In genomic region chr10:79022565-79023488, GRCh38 we compare ENCODE assay signal across 8 cellular contexts. TPM values are rescaled to one million over a fixed set of nuclear protein-coding genes. Genes with fewer than 3 reads are reported as not detected.
DNase-seq lines count a peak whose midpoint lies in the region; ATAC-seq and FAIRE-seq lines count a peak whose summit lies in the region.
"Had no signal": no experiment of that assay in that cellular context is flagged by ENCODE, and none has a peak within 500 bp of the region (broad histone marks: within the 10 kb centered on the region; RNA-seq: fewer than 3 reads in every experiment).

No MANE protein-coding gene starts in this region.

- H3K27me3 ChIP-seq in iPS DF 6.9 (ENCODE audit: control insufficient read depth, insufficient read depth, low read length) = no peaks in the 10 kb centered on the region

- H3K27ac ChIP-seq in iPS DF 6.9 (ENCODE audit: low read length) = no peak overlapping the region
- H3K27ac ChIP-seq: SK-N-MC had no signal

- CTCF ChIA-PET in T-cell (lab: Charles Lee) = interaction anchor here in 1 of 2 donors (0.6 kb wide), 1 partner anchor 588 kb away, joined by 3 read pairs; no protein-coding TSS in a partner anchor

- ATAC-seq in GM19035 (IDR thresholded peaks at IDR 0.05; ENCODE audit: unreplicated experiment) (peak; percentile 82), HG03196 (IDR thresholded peaks at IDR 0.05; ENCODE audit: unreplicated experiment) (peak; percentile 58), T-cell (replicated peaks in 1 of 4) (no peak)

- H3K27me3 Mint-ChIP-seq in T-cell = no peaks in the 10 kb centered on the region

- H3K4me3 Mint-ChIP-seq in T-cell = peak overlapping the region; percentile 11 to 54 (median 45)

- peaks cover 0 to 3% (median under 1%) of the 10 kb centered on the region in 3 donors for H3K9me3 Mint-ChIP-seq in T-cell

- peaks cover 29 to 42% (median 32%) of the 10 kb centered on the region in 3 donors for H3K4me1 Mint-ChIP-seq in T-cell

- H3K4me1 ChIP-seq in iPS DF 6.9 (ENCODE audit: control insufficient read depth, insufficient read depth, low read length) = no peaks in the 10 kb centered on the region; the same call in 1 of the 2 replicates

- no CpG with 5 or more reads among the region's 25 CpGs for WGBS in iPS DF 6.9 (ENCODE audit: insufficient coverage, insufficient read length)

- peaks cover 4% of the 10 kb centered on the region for H3K36me3 Mint-ChIP-seq in T-cell

- DNase-seq in T-cell (no peak), iPS DF 6.9 (ENCODE audit: low read depth, low spot score) (peak; percentile 29), GM19239 (ENCODE audit: insufficient read length, low spot score) (no peak)
- no peak for DNase-seq in stimulated activated CD4-positive, alpha-beta T cell treated with anti-CD3 and anti-CD28 coated beads, Interleukin-2, amount 100 ng/mL, for 48 hours
- no peak for DNase-seq in activated CD4-positive, alpha-beta T cell treated with anti-CD3 and anti-CD28 coated beads, Interleukin-2, amount 50 U/mL, for 1 hour

- no peaks in the 10 kb centered on the region for H3K36me3 ChIP-seq in iPS DF 6.9 (ENCODE audit: control insufficient read depth, insufficient read depth, low read length)

- peak overlapping the region; percentile 18 to 47 for H3K27ac Mint-ChIP-seq in T-cell

- no peak for FAIRE-seq in GM19239 (lab: Jason Lieb, UNC)

- no peak overlapping the region for H3K4me3 ChIP-seq in iPS DF 6.9 (ENCODE audit: low read length)
- H3K4me3 ChIP-seq: SK-N-MC had no signal

- no peaks in the 10 kb centered on the region for H3K9me3 ChIP-seq in iPS DF 6.9 (ENCODE audit: control insufficient read depth, insufficient read depth, low read length)

- POLR2A ChIA-PET in T-cell (lab: Charles Lee) = no interaction called here

RNA-seq across cellular contexts. Expression of gene ZMIZ1, which starts 45.9 kb away (rescaled TPM):
- 10 to 100 TPM; 16.8 to 27.1 (median 21.2) TPM for total RNA-seq in T-cell

Comparison
In these comparisons a context has a peak if more than half of its experiments do, and no peak if none do; other contexts are left out.
1. ATAC-seq: peak in GM19035 (single experiment) and HG03196 (single experiment); none in T-cell (0 of 4).